In genomic region chr3:131261137-131261536, GRCh38 we compare ENCODE assay signal across 2 cellular contexts.
A peak's percentile ranks its signal among the peaks of the same experiment; 100 is the strongest.
TF ChIP-seq lines count a peak whose summit lies in the region.

No MANE protein-coding gene starts in this region.

TF ChIP-seq in neural cell, 6 proteins besides CTCF, POLR2A, EP300 and RAD21:
- TF ChIP-seq, protein P1, sequence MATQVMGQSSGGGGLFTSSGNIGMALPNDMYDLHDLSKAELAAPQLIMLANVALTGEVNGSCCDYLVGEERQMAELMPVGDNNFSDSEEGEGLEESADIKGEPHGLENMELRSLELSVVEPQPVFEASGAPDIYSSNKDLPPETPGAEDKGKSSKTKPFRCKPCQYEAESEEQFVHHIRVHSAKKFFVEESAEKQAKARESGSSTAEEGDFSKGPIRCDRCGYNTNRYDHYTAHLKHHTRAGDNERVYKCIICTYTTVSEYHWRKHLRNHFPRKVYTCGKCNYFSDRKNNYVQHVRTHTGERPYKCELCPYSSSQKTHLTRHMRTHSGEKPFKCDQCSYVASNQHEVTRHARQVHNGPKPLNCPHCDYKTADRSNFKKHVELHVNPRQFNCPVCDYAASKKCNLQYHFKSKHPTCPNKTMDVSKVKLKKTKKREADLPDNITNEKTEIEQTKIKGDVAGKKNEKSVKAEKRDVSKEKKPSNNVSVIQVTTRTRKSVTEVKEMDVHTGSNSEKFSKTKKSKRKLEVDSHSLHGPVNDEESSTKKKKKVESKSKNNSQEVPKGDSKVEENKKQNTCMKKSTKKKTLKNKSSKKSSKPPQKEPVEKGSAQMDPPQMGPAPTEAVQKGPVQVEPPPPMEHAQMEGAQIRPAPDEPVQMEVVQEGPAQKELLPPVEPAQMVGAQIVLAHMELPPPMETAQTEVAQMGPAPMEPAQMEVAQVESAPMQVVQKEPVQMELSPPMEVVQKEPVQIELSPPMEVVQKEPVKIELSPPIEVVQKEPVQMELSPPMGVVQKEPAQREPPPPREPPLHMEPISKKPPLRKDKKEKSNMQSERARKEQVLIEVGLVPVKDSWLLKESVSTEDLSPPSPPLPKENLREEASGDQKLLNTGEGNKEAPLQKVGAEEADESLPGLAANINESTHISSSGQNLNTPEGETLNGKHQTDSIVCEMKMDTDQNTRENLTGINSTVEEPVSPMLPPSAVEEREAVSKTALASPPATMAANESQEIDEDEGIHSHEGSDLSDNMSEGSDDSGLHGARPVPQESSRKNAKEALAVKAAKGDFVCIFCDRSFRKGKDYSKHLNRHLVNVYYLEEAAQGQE (IDR thresholded peaks at IDR 0.05; ENCODE audit: borderline replicate concordance) = no peak
- TF ChIP-seq POLR2AphosphoS5 (IDR thresholded peaks at IDR 0.05) (peak; percentile 75), SMC3 (conservative IDR thresholded peaks at IDR 0.05; ENCODE audit: poor library complexity) (no peak), EZH2 (IDR thresholded peaks at IDR 0.05; ENCODE audit: borderline replicate concordance, insufficient read depth, low read length, poor library complexity, severe bottlenecking) (no peak), MXI1 (conservative IDR thresholded peaks at IDR 0.05; ENCODE audit: poor library complexity, severe bottlenecking) (no peak), TAF1 (IDR thresholded peaks at IDR 0.05; ENCODE audit: low read depth) (no peak)

TF ChIP-seq in SK-N-SH, 30 proteins besides CTCF, POLR2A, EP300 and RAD21 (continued from another document):
- TF ChIP-seq, protein P2, sequence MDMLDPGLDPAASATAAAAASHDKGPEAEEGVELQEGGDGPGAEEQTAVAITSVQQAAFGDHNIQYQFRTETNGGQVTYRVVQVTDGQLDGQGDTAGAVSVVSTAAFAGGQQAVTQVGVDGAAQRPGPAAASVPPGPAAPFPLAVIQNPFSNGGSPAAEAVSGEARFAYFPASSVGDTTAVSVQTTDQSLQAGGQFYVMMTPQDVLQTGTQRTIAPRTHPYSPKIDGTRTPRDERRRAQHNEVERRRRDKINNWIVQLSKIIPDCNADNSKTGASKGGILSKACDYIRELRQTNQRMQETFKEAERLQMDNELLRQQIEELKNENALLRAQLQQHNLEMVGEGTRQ (IDR thresholded peaks at IDR 0.05; ENCODE audit: borderline replicate concordance, low read depth, low read length) = no peak
- TF ChIP-seq SMC3 (IDR thresholded peaks at IDR 0.05; ENCODE audit: low read depth, low read length) (no peak), NRF1 (IDR thresholded peaks at IDR 0.05; ENCODE audit: low read depth, low read length) (no peak), ELF1 (IDR thresholded peaks at IDR 0.05) (no peak), NFIC (IDR thresholded peaks at IDR 0.05; ENCODE audit: borderline replicate concordance) (no peak), TCF12 (IDR thresholded peaks at IDR 0.05) (no peak), JUND (IDR thresholded peaks at IDR 0.05) (no peak), POLR2AphosphoS5 (IDR thresholded peaks at IDR 0.05; ENCODE audit: low read depth, low read length) (no peak), GABPA (IDR thresholded peaks at IDR 0.05; ENCODE audit: low read depth) (no peak)
- TF ChIP-seq, protein P3, sequence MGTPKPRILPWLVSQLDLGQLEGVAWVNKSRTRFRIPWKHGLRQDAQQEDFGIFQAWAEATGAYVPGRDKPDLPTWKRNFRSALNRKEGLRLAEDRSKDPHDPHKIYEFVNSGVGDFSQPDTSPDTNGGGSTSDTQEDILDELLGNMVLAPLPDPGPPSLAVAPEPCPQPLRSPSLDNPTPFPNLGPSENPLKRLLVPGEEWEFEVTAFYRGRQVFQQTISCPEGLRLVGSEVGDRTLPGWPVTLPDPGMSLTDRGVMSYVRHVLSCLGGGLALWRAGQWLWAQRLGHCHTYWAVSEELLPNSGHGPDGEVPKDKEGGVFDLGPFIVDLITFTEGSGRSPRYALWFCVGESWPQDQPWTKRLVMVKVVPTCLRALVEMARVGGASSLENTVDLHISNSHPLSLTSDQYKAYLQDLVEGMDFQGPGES (IDR thresholded peaks at IDR 0.05; ENCODE audit: low read depth, low read length) = no peak
TF ChIP-seq in SK-N-SH: peak in this region for 0.
